Comparison of ENCODE assay signal across 13 cellular contexts in genomic region chr1:91736146-91736998, GRCh38.
DNase-seq lines count a peak whose midpoint lies in the region; ATAC-seq and TF ChIP-seq lines count a peak whose summit lies in the region.
"Had no signal": no experiment of that assay in that cellular context is flagged by ENCODE, and none has a peak within 500 bp of the region (broad histone marks: within the 10 kb centered on the region; RNA-seq: fewer than 3 reads in every experiment).

No MANE protein-coding gene starts in this region.

- CTCF ChIA-PET in T-cell (lab: Charles Lee), result no interaction called here

- H3K4me3 Mint-ChIP-seq in T-cell, result no peak overlapping the region
- H3K4me3 Mint-ChIP-seq: effector memory CD8-positive, alpha-beta T cell; H9; memory B cell had no signal

- H3K9me3 Mint-ChIP-seq in T-cell, result peaks cover 0 to 8% (median 6%) of the 10 kb centered on the region in 3 donors
- H3K9me3 Mint-ChIP-seq: effector memory CD8-positive, alpha-beta T cell; H9; memory B cell had no signal

- H3K9me3 ChIP-seq in liver (ENCODE audit: control insufficient read depth in 4 of 4, low read length in 3 of 4) (no peaks in the 10 kb centered on the region), spleen (no peaks in the 10 kb centered on the region)

- peak overlapping the region in 1 of 2 donors; percentile 60 for H3K9ac ChIP-seq in liver (ENCODE audit: low read depth in 1 of 2, low read length in 2 of 2)

- DNase-seq in H4 (ENCODE audit: low spot score) (peak; percentile 21), choroid plexus epithelial cell (ENCODE audit: low read depth) (peak; percentile 17), spleen (no peak), T-cell (no peak), NCI-H2081 (lab: John Stamatoyannopoulos, UW) (no peak), T-helper 9 cell (no peak)
- no peak for DNase-seq in stimulated activated CD4-positive, alpha-beta T cell treated with anti-CD3 and anti-CD28 coated beads, Interleukin-15, amount 100 ng/mL, for 24 hours
- DNase-seq: activated T-cell treated with anti-CD3 and anti-CD28 coated beads for 4 hours; effector memory CD8-positive, alpha-beta T cell; NCI-H2171 had no signal

- H3K27ac ChIP-seq in liver (ENCODE audit: low read depth in 1 of 2, low read length in 2 of 2) (peak overlapping the region; percentile 77 to 86), spleen (peak overlapping the region in 6 of 8 donors; percentile 43 to 77 (median 66))

- TF ChIP-seq CTCF in choroid plexus epithelial cell (conservative IDR thresholded peaks at IDR 0.05; ENCODE audit: low read depth, low read length), result peak; percentile 4
- no peak for TF ChIP-seq CTCF in liver (IDR thresholded peaks at IDR 0.05; ENCODE audit: low read depth, low read length, missing input control)
- no peak for TF ChIP-seq CTCF in spleen (IDR thresholded peaks at IDR 0.05 in 8 of 11, conservative IDR thresholded peaks at IDR 0.05 in 3 of 11)

- no peak overlapping the region for H3K27ac Mint-ChIP-seq in T-cell
- H3K27ac Mint-ChIP-seq: memory B cell had no signal

- peaks cover 10 to 40% (median 34%) of the 10 kb centered on the region in 3 donors for H3K4me1 Mint-ChIP-seq in T-cell

- 36% methylated on average over 13 of the region's 13 CpGs for WGBS in liver
- WGBS in spleen, 5 donors, result 68 to 81% (median 71%) methylated on average over 13 of the region's 13 CpGs

- no peak for TF ChIP-seq POLR2A in spleen (IDR thresholded peaks at IDR 0.05)

- H3K27me3 Mint-ChIP-seq in T-cell, result no peaks in the 10 kb centered on the region
- H3K27me3 Mint-ChIP-seq: effector memory CD8-positive, alpha-beta T cell had no signal

- peaks cover 55% of the 10 kb centered on the region for H3K36me3 Mint-ChIP-seq in T-cell
- H3K36me3 Mint-ChIP-seq: memory B cell had no signal

- intact Hi-C loops in spleen (cut with DNase I; ENCODE audit: low total_unique reads), result no loop called here

- no peaks in the 10 kb centered on the region for H3K27me3 ChIP-seq in liver (ENCODE audit: control insufficient read depth in 4 of 4, insufficient read depth in 4 of 4, low read length in 3 of 4)
- H3K27me3 ChIP-seq in spleen (replicated peaks in 1 of 7), result no peaks in the 10 kb centered on the region

- H3K4me3 ChIP-seq in choroid plexus epithelial cell (ENCODE audit: low read depth, low read length), result no peak overlapping the region
- H3K4me3 ChIP-seq in liver (ENCODE audit: low read depth in 1 of 3, low read length in 3 of 3), result no peak overlapping the region
- H3K4me3 ChIP-seq in spleen, result no peak overlapping the region

- peaks cover 0 to 5% (median 4%) of the 10 kb centered on the region in 4 donors for H3K36me3 ChIP-seq in liver (ENCODE audit: control insufficient read depth in 4 of 4, insufficient read depth in 3 of 4, low read depth in 1 of 4, low read length in 3 of 4)
- peaks cover 0 to 51% (median 5%) of the 10 kb centered on the region in 6 donors for H3K36me3 ChIP-seq in spleen

- peaks cover 10 to 42% (median 33%) of the 10 kb centered on the region in 4 donors for H3K4me1 ChIP-seq in liver (ENCODE audit: control insufficient read depth in 4 of 4, insufficient read depth in 4 of 4, low read length in 3 of 4)
- H3K4me1 ChIP-seq in spleen, result peaks cover 6 to 56% (median 29%) of the 10 kb centered on the region in 6 donors

- peak; percentile 8 to 10 for TF ChIP-seq RAD21 in liver (IDR thresholded peaks at IDR 0.05)

- ATAC-seq in T-cell (replicated peaks in 1 of 4), result no peak
- ATAC-seq: effector memory CD8-positive, alpha-beta T cell had no signal

- POLR2A ChIA-PET in T-cell (lab: Charles Lee), result no interaction called here

TF ChIP-seq in liver, 16 proteins besides CTCF, POLR2A, EP300 and RAD21:
- TF ChIP-seq YY1 (IDR thresholded peaks at IDR 0.05) (no peak), HNF4A (conservative IDR thresholded peaks at IDR 0.05) (peak in 1 of 2 donors; percentile 36), FOXA1 (IDR thresholded peaks at IDR 0.05) (no peak), FOXA2 (IDR thresholded peaks at IDR 0.05) (no peak)

Comparison
In these comparisons a context has a peak if more than half of its experiments do, and no peak if none do; other contexts are left out.
1. DNase-seq: peak in H4 (single experiment) and choroid plexus epithelial cell (single experiment); none in spleen (single experiment), T-cell (0 of 34), stimulated activated CD4-positive, alpha-beta T cell treated with anti-CD3 and anti-CD28 coated beads, Interleukin-15, amount 100 ng/mL, for 24 hours (single experiment), NCI-H2081 (0 of 2) and T-helper 9 cell (single experiment).